In genomic region chr9:99433555-99433954, GRCh38 we compare ENCODE assay signal across 9 cellular contexts.
DNase-seq lines count a peak whose midpoint lies in the region; ATAC-seq and TF ChIP-seq lines count a peak whose summit lies in the region.
"Had no signal": no experiment of that assay in that cellular context is flagged by ENCODE, and none has a peak within 500 bp of the region (broad histone marks: within the 10 kb centered on the region; RNA-seq: fewer than 3 reads in every experiment).

No MANE protein-coding gene starts in this region.

- H3K4me1 ChIP-seq in esophagus squamous epithelium: peaks cover 0 to 13% (median 8%) of the 10 kb centered on the region in 3 donors
- H3K4me1 ChIP-seq: parathyroid adenoma had no signal

- no peak for TF ChIP-seq CTCF in esophagus squamous epithelium (IDR thresholded peaks at IDR 0.05)
- TF ChIP-seq CTCF in retinal pigment epithelial cell (conservative IDR thresholded peaks at IDR 0.05; ENCODE audit: low read depth, low read length): no peak

- ATAC-seq in GM21528 (IDR thresholded peaks at IDR 0.05; ENCODE audit: low FRiP score, unreplicated experiment): peak; percentile 94

- no peaks in the 10 kb centered on the region for H3K27me3 ChIP-seq in esophagus squamous epithelium

- no peaks in the 10 kb centered on the region for H3K9me3 ChIP-seq in esophagus squamous epithelium

- no peaks in the 10 kb centered on the region for H3K36me3 ChIP-seq in esophagus squamous epithelium

- intact Hi-C loops in esophagus squamous epithelium (cut with DNase I): no loop called here

- no peak overlapping the region for H3K4me3 ChIP-seq in esophagus squamous epithelium
- no peak overlapping the region for H3K4me3 ChIP-seq in retinal pigment epithelial cell (ENCODE audit: low read length)

- DNase-seq in EL (peak; percentile 95), HS-5 (ENCODE audit: low read depth) (peak; percentile 65), esophagus squamous epithelium (lab: John Stamatoyannopoulos, UW) (no peak), retinal pigment epithelial cell (ENCODE audit: low read depth) (peak; percentile 86), NCI-H2081 treated with DMSO at 0.1 percent for 48 hours (lab: John Stamatoyannopoulos, UW) (no peak), NCI-H446 treated with DMSO at 0.1 percent for 48 hours (lab: John Stamatoyannopoulos, UW) (no peak)
- peak; percentile 69 for DNase-seq in activated CD4-positive, alpha-beta T cell treated with anti-CD3 and anti-CD28 coated beads for 48 hours

- TF ChIP-seq POLR2A in esophagus squamous epithelium (IDR thresholded peaks at IDR 0.05): no peak

- 0 to 17% methylated on average over 3 of the region's 3 CpGs for WGBS in esophagus squamous epithelium, 2 donors

- peak overlapping the region in 3 of 4 donors; percentile 7 to 29 (median 19) for H3K27ac ChIP-seq in esophagus squamous epithelium
- H3K27ac ChIP-seq: parathyroid adenoma had no signal

Comparison
In these comparisons a context has a peak if more than half of its experiments do, and no peak if none do; other contexts are left out.
1. DNase-seq: peak in EL (single experiment), HS-5 (single experiment), activated CD4-positive, alpha-beta T cell treated with anti-CD3 and anti-CD28 coated beads for 48 hours (single experiment) and retinal pigment epithelial cell (single experiment); none in esophagus squamous epithelium (single experiment), NCI-H2081 treated with DMSO at 0.1 percent for 48 hours (single experiment) and NCI-H446 treated with DMSO at 0.1 percent for 48 hours (single experiment).